ENCODE assay signal across 1 cellular context in genomic region chr21:46216132-46216747, GRCh38.
TF ChIP-seq lines count a peak whose summit lies in the region.

No MANE protein-coding gene starts in this region.

TF ChIP-seq in H1, 55 proteins besides CTCF, POLR2A, EP300 and RAD21:
- no peak for TF ChIP-seq CBX5 (IDR thresholded peaks at IDR 0.05; ENCODE audit: low read depth, low read length)
